ENCODE assay signal across 8 cellular contexts in genomic region chr22:42313804-42314581, GRCh38. TPM values are rescaled to one million over a fixed set of nuclear protein-coding genes. Genes with fewer than 3 reads are reported as not detected.
DNase-seq lines count a peak whose midpoint lies in the region; ATAC-seq and TF ChIP-seq lines count a peak whose summit lies in the region.

No MANE protein-coding gene starts in this region.

- no peak for ATAC-seq in stimulated activated effector memory CD8-positive, alpha-beta T cell treated with anti-CD3 and anti-CD28 coated beads, Interleukin-12 subunit alpha, Interleukin-12 subunit beta, amount 100 ng/mL, for 72 hours
- no peak for ATAC-seq in GM18867 (IDR thresholded peaks at IDR 0.05; ENCODE audit: unreplicated experiment)

- peak overlapping the region; percentile 59 for H3K4me3 Mint-ChIP-seq in type B pancreatic cell
- H3K4me3 Mint-ChIP-seq in stimulated activated effector memory CD8-positive, alpha-beta T cell treated with anti-CD3 and anti-CD28 coated beads, Interleukin-12 subunit alpha, Interleukin-12 subunit beta, amount 100 ng/mL, for 72 hours: no peak overlapping the region

- peak overlapping the region; percentile 81 for H3K27ac Mint-ChIP-seq in type B pancreatic cell
- no peak overlapping the region for H3K27ac Mint-ChIP-seq in stimulated activated effector memory CD8-positive, alpha-beta T cell treated with anti-CD3 and anti-CD28 coated beads, Interleukin-12 subunit alpha, Interleukin-12 subunit beta, amount 100 ng/mL, for 72 hours

- no peaks in the 10 kb centered on the region for H3K36me3 Mint-ChIP-seq in type B pancreatic cell
- no peaks in the 10 kb centered on the region for H3K36me3 Mint-ChIP-seq in stimulated activated effector memory CD8-positive, alpha-beta T cell treated with anti-CD3 and anti-CD28 coated beads, Interleukin-12 subunit alpha, Interleukin-12 subunit beta, amount 100 ng/mL, for 72 hours

- peaks cover 12% of the 10 kb centered on the region for H3K27me3 Mint-ChIP-seq in type B pancreatic cell

- H3K4me1 Mint-ChIP-seq in type B pancreatic cell (ENCODE audit: unreplicated experiment): peaks cover 51% of the 10 kb centered on the region
- peaks cover 25% of the 10 kb centered on the region for H3K4me1 Mint-ChIP-seq in stimulated activated effector memory CD8-positive, alpha-beta T cell treated with anti-CD3 and anti-CD28 coated beads, Interleukin-12 subunit alpha, Interleukin-12 subunit beta, amount 100 ng/mL, for 72 hours

- DNase-seq in DMS 273 (lab: John Stamatoyannopoulos, UW; ENCODE audit: unreplicated experiment) (peak; percentile 79), HuH-7.5 (ENCODE audit: low spot score) (peak; percentile 83), OCI-M1 (lab: John Stamatoyannopoulos, UW) (peak; percentile 73), astrocyte of the hippocampus (ENCODE audit: low read depth, low spot score) (peak; percentile 77), left kidney (ENCODE audit: low read depth, low spot score) (peak; percentile 87), type B pancreatic cell (ENCODE audit: extremely low spot score, unreplicated experiment) (no peak)
- DNase-seq in stimulated activated effector memory CD8-positive, alpha-beta T cell treated with anti-CD3 and anti-CD28 coated beads, Interleukin-12 subunit alpha, Interleukin-12 subunit beta, amount 100 ng/mL, for 72 hours (ENCODE audit: low spot score in 2 of 2): no peak

- TF ChIP-seq CTCF in type B pancreatic cell (conservative IDR thresholded peaks at IDR 0.05): peak; percentile 70

- H3K9me3 Mint-ChIP-seq in type B pancreatic cell: no peaks in the 10 kb centered on the region
- no peaks in the 10 kb centered on the region for H3K9me3 Mint-ChIP-seq in stimulated activated effector memory CD8-positive, alpha-beta T cell treated with anti-CD3 and anti-CD28 coated beads, Interleukin-12 subunit alpha, Interleukin-12 subunit beta, amount 100 ng/mL, for 72 hours

RNA-seq across cellular contexts. Expression of gene TCF20, which starts 43.5 kb away (rescaled TPM):
- 56.5 and 65.1 TPM in 2 replicates for total RNA-seq in type B pancreatic cell (ENCODE audit: low replicate concordance)

Comparison
In these comparisons a context has a peak if more than half of its experiments do, and no peak if none do; other contexts are left out.
1. DNase-seq: peak in DMS 273 (single experiment), HuH-7.5 (single experiment), OCI-M1 (single experiment), astrocyte of the hippocampus (single experiment) and left kidney (single experiment); none in type B pancreatic cell (single experiment) and stimulated activated effector memory CD8-positive, alpha-beta T cell treated with anti-CD3 and anti-CD28 coated beads, Interleukin-12 subunit alpha, Interleukin-12 subunit beta, amount 100 ng/mL, for 72 hours (0 of 2).